ENCODE assay signal across 30 cellular contexts in the genomic region with DNA sequence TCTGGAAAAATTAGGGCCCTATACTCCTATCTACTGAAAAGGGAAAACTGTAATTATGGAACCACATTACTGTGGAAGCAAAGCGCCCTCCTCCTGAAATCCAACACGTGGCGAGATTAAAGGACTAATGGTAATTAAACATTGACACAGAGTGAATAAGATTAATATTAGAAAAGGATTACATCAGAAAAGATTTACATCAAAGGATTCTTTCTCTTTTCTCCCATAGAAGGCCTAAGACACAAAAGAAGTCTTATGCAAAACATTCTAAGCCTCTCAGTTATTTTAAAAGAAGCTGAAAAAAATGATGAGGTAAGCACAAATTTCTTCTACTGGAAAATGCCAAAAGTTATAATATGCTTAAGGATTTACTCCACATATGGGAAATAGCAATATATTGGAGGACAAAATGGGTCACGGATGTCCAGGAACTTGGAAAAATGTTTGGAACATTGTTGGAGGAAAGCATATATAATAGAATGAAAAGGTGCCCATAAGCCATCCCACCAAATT.
"Had no signal": no experiment of that assay in that cellular context is flagged by ENCODE, and none has a peak within 500 bp of the region (broad histone marks: within the 10 kb centered on the region; RNA-seq: fewer than 3 reads in every experiment).

No MANE protein-coding gene starts in this region.

- H3K27me3 Mint-ChIP-seq: activated CD4-positive, alpha-beta T cell treated with anti-CD3 and anti-CD28 coated beads for 36 hours; activated CD4-positive, alpha-beta T cell treated with anti-CD3 and anti-CD28 coated beads, Interleukin-2, amount 10 ng/mL, durations not matched to agents 24 days and 14 days; activated naive CD4-positive, alpha-beta T cell treated with anti-CD3 and anti-CD28 coated beads, Interleukin-2, amount 10 ng/mL, durations not matched to agents 7 days and 5 days; activated T-cell treated with anti-CD3 and anti-CD28 coated beads, Interleukin-2, amount 50 U/mL, for 24 hours had no signal

- H3K4me1 ChIP-seq: esophagus squamous epithelium, gastroesophageal sphincter, heart right ventricle had no signal

- H3K4me3 ChIP-seq: esophagus squamous epithelium, gastroesophageal sphincter, heart right ventricle, hepatocyte had no signal

- H3K79me2 ChIP-seq: hepatocyte had no signal

- DNase-seq: activated CD4-positive, alpha-beta memory T cell treated with anti-CD3 and anti-CD28 coated beads for 36 hours; activated CD4-positive, alpha-beta T cell treated with anti-CD3 and anti-CD28 coated beads for 36 hours; activated CD4-positive, alpha-beta T cell treated with anti-CD3 and anti-CD28 coated beads, Interleukin-2, amount 10 ng/mL, durations not matched to agents 24 days and 14 days; activated CD4-positive, CD25-positive, alpha-beta regulatory T cell; activated CD4-positive, CD25-positive, alpha-beta regulatory T cell treated with anti-CD3 and anti-CD28 coated beads, Interleukin-2, amount 50 U/mL, for 72 hours; activated CD8-positive, alpha-beta memory T cell treated with anti-CD3 and anti-CD28 coated beads, Interleukin-2, amount 50 U/mL, for 48 hours; activated gamma-delta T cell; activated naive CD4-positive, alpha-beta T cell; activated naive CD4-positive, alpha-beta T cell treated with anti-CD3 and anti-CD28 coated beads, Interleukin-2, amount 10 ng/mL, durations not matched to agents 7 days and 5 days; activated T-cell treated with anti-CD3 and anti-CD28 coated beads for 4 hours; activated T-cell treated with anti-CD3 and anti-CD28 coated beads, Interleukin-2, amount 50 U/mL, for 24 hours; activated T-cell treated with anti-CD3 and anti-CD28 coated beads, Interleukin-2, amount 50 U/mL, for 72 hours; amniotic stem cell; anterior cingulate cortex; brain microvascular endothelial cell; cortex of kidney; effector CD8-positive, alpha-beta T cell; esophagus squamous epithelium; foreskin melanocyte; heart right ventricle; T-helper 2 cell had no signal

- H3K27ac ChIP-seq: brain microvascular endothelial cell, epithelial cell of prostate, esophagus squamous epithelium, gastroesophageal sphincter, heart right ventricle, hepatocyte had no signal

- H3K4me2 ChIP-seq: hepatocyte had no signal

- H3K4me1 Mint-ChIP-seq: activated CD4-positive, alpha-beta T cell treated with anti-CD3 and anti-CD28 coated beads for 36 hours; activated CD4-positive, alpha-beta T cell treated with anti-CD3 and anti-CD28 coated beads, Interleukin-2, amount 10 ng/mL, durations not matched to agents 24 days and 14 days; activated naive CD4-positive, alpha-beta T cell treated with anti-CD3 and anti-CD28 coated beads, Interleukin-2, amount 10 ng/mL, durations not matched to agents 7 days and 5 days; central memory CD8-positive, alpha-beta T cell had no signal

- FAIRE-seq: astrocyte, bronchial epithelial cell, endometrium, endothelial cell of umbilical vein had no signal

- H3K36me3 Mint-ChIP-seq: activated CD4-positive, alpha-beta memory T cell treated with anti-CD3 and anti-CD28 coated beads for 36 hours; activated naive CD4-positive, alpha-beta T cell treated with anti-CD3 and anti-CD28 coated beads, Interleukin-2, amount 10 ng/mL, durations not matched to agents 7 days and 5 days; activated naive CD8-positive, alpha-beta T cell had no signal

- H3K9me3 ChIP-seq: esophagus squamous epithelium, gastroesophageal sphincter, heart right ventricle had no signal

- H3K4me3 Mint-ChIP-seq: activated CD4-positive, alpha-beta memory T cell treated with anti-CD3 and anti-CD28 coated beads for 36 hours; activated CD4-positive, alpha-beta T cell treated with anti-CD3 and anti-CD28 coated beads for 36 hours; activated CD4-positive, alpha-beta T cell treated with anti-CD3 and anti-CD28 coated beads, Interleukin-2, amount 10 ng/mL, durations not matched to agents 24 days and 14 days; activated naive CD4-positive, alpha-beta T cell treated with anti-CD3 and anti-CD28 coated beads, Interleukin-2, amount 10 ng/mL, durations not matched to agents 7 days and 5 days; activated naive CD8-positive, alpha-beta T cell; activated T-cell treated with anti-CD3 and anti-CD28 coated beads, Interleukin-2, amount 50 U/mL, for 24 hours; activated T-cell treated with anti-CD3 and anti-CD28 coated beads, Interleukin-2, amount 50 U/mL, for 72 hours; central memory CD8-positive, alpha-beta T cell had no signal

- ATAC-seq: activated CD4-positive, alpha-beta T cell treated with anti-CD3 and anti-CD28 coated beads for 36 hours; activated T-cell treated with anti-CD3 and anti-CD28 coated beads, Interleukin-2, amount 50 U/mL, for 72 hours; gastroesophageal sphincter; heart right ventricle had no signal

- H3K36me3 ChIP-seq: brain microvascular endothelial cell, esophagus squamous epithelium, gastroesophageal sphincter, heart right ventricle had no signal

- H3K9me3 Mint-ChIP-seq: activated CD4-positive, alpha-beta memory T cell treated with anti-CD3 and anti-CD28 coated beads for 36 hours; activated CD4-positive, alpha-beta T cell treated with anti-CD3 and anti-CD28 coated beads, Interleukin-2, amount 10 ng/mL, durations not matched to agents 24 days and 14 days; activated naive CD4-positive, alpha-beta T cell treated with anti-CD3 and anti-CD28 coated beads, Interleukin-2, amount 10 ng/mL, durations not matched to agents 7 days and 5 days; activated T-cell treated with anti-CD3 and anti-CD28 coated beads, Interleukin-2, amount 50 U/mL, for 24 hours; activated T-cell treated with anti-CD3 and anti-CD28 coated beads, Interleukin-2, amount 50 U/mL, for 72 hours; central memory CD8-positive, alpha-beta T cell had no signal

- H3K27ac Mint-ChIP-seq: activated CD4-positive, alpha-beta memory T cell treated with anti-CD3 and anti-CD28 coated beads for 36 hours; activated CD4-positive, alpha-beta T cell treated with anti-CD3 and anti-CD28 coated beads for 36 hours; activated CD4-positive, alpha-beta T cell treated with anti-CD3 and anti-CD28 coated beads, Interleukin-2, amount 10 ng/mL, durations not matched to agents 24 days and 14 days; activated naive CD4-positive, alpha-beta T cell treated with anti-CD3 and anti-CD28 coated beads, Interleukin-2, amount 10 ng/mL, durations not matched to agents 7 days and 5 days; activated naive CD8-positive, alpha-beta T cell; activated T-cell treated with anti-CD3 and anti-CD28 coated beads, Interleukin-2, amount 50 U/mL, for 24 hours; activated T-cell treated with anti-CD3 and anti-CD28 coated beads, Interleukin-2, amount 50 U/mL, for 72 hours had no signal

- H3K27me3 ChIP-seq: brain microvascular endothelial cell, esophagus squamous epithelium, gastroesophageal sphincter, heart right ventricle, hepatocyte had no signal

- H2AFZ ChIP-seq: hepatocyte had no signal
